Comparison of ENCODE assay signal across 8 cellular contexts in the genomic region with DNA sequence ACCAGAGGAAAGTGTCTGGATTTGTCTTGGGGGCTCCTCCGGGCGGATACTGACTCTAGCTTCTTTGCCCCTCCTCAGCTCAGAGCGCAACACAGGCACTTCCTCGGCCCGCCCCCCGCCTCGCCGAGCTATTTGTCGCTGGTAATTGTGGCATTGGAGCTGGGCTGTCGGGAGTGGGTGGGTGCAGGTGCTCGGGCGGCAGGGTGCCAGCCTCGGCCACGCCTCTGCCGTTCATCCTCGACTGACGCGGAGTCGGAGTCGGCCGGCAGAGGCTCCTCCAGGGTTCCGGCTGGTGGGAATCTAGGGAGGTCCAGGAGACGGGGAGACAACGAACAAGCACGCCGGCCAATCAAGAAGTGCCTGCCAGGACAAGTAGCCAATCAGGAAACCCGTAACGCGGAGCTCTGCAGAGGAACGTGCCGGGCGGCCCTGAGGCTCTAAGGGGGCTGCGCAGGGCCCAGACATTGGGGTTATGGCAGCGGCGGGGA. TPM values are rescaled to one million over a fixed set of nuclear protein-coding genes. Genes with fewer than 3 reads are reported as not detected.
DNase-seq lines count a peak whose midpoint lies in the region; ATAC-seq and TF ChIP-seq lines count a peak whose summit lies in the region.

No MANE protein-coding gene starts in this region.

- TF ChIP-seq CTCF in spleen (IDR thresholded peaks at IDR 0.05 in 8 of 11, conservative IDR thresholded peaks at IDR 0.05 in 3 of 11) = no peak

- TF ChIP-seq POLR2A in spleen (IDR thresholded peaks at IDR 0.05) = no peak

- peaks cover 5% of the 10 kb centered on the region for H3K9me3 ChIP-seq in iPS-18c (ENCODE audit: control insufficient read depth, insufficient read depth, low read length)
- no peaks in the 10 kb centered on the region for H3K9me3 ChIP-seq in spleen

- H3K27me3 ChIP-seq in spleen (replicated peaks in 1 of 7) = peaks cover 0 to 27% (median 4%) of the 10 kb centered on the region in 7 donors

- H3K27ac ChIP-seq in spleen = no peak overlapping the region

- WGBS in spleen, 5 donors = 0 to 41% (median 18%) methylated on average over 35 of the region's 35 CpGs; no CpG with 5 or more reads in 1 of the 5 donors

- DNase-seq in COR-L47 (lab: John Stamatoyannopoulos, UW) (peak; percentile 85), NCI-H1048 (lab: John Stamatoyannopoulos, UW) (peak; percentile 61), SW480 (ENCODE audit: low spot score) (peak; percentile 80), brain pericyte (ENCODE audit: low read depth, low spot score) (peak; percentile 5), spleen (peak; percentile 79), NK-92 (lab: John Stamatoyannopoulos, UW; ENCODE audit: unreplicated experiment) (no peak)

- H3K36me3 ChIP-seq in spleen = peaks cover 0 to 37% (median 0%) of the 10 kb centered on the region in 6 donors

- no peak for ATAC-seq in HG03432 (IDR thresholded peaks at IDR 0.05; ENCODE audit: unreplicated experiment)

- intact Hi-C loops in spleen (cut with DNase I; ENCODE audit: low total_unique reads) = no loop called here

- peaks cover 0 to 34% (median 8%) of the 10 kb centered on the region in 6 donors for H3K4me1 ChIP-seq in spleen

- H3K4me3 ChIP-seq in iPS-18c (ENCODE audit: insufficient read depth, low read depth, low read length) (peak overlapping the region; percentile 36; the same call in 1 of the 2 replicates), spleen (peak overlapping the region in 5 of 8 donors; percentile 12 to 61 (median 15))

RNA-seq across cellular contexts. Expression of gene SYN1, which starts 3.9 kb away (rescaled TPM):
- total RNA-seq in spleen = 1 to 10 TPM in 1 of 7 donors, under 1 TPM in 6; 0.23 to 1.2 (median 0.60) TPM
- polyA plus RNA-seq in spleen = under 1 TPM; 0.10 to 0.68 (median 0.61) TPM

RNA-seq across cellular contexts. Expression of gene CFP, which starts 6.1 kb away (rescaled TPM):
- 100 to 1,000 TPM in 6 of 7 donors, 10 to 100 TPM in 1; 98.2 to 180 (median 117) TPM for total RNA-seq in spleen
- polyA plus RNA-seq in spleen = 10 to 100 TPM; 25.3 to 85.8 (median 57.5) TPM

RNA-seq across cellular contexts. Expression of gene ELK1, which starts 26.8 kb away (rescaled TPM):
- 10 to 100 TPM; 25.5 to 50.0 (median 31.1) TPM for total RNA-seq in spleen
- polyA plus RNA-seq in spleen = 10 to 100 TPM; 10.3 to 23.0 (median 14.5) TPM

RNA-seq across cellular contexts. Expression of gene UXT, which starts 35.4 kb away (rescaled TPM):
- total RNA-seq in spleen = 100 to 1,000 TPM in 5 of 7 donors, 10 to 100 TPM in 2; 83.0 to 133 (median 107) TPM
- polyA plus RNA-seq in spleen = 100 to 1,000 TPM; 201 to 274 (median 237) TPM

RNA-seq across cellular contexts. Expression of gene TIMP1, which starts 41.3 kb away (rescaled TPM):
- total RNA-seq in spleen = 100 to 1,000 TPM; 137 to 293 (median 188) TPM
- 100 to 1,000 TPM in 2 of 3 donors, 10 to 100 TPM in 1; 86.8 to 220 (median 180) TPM for polyA plus RNA-seq in spleen
